1 cellular context compared by ENCODE assay signal in the genomic region with DNA sequence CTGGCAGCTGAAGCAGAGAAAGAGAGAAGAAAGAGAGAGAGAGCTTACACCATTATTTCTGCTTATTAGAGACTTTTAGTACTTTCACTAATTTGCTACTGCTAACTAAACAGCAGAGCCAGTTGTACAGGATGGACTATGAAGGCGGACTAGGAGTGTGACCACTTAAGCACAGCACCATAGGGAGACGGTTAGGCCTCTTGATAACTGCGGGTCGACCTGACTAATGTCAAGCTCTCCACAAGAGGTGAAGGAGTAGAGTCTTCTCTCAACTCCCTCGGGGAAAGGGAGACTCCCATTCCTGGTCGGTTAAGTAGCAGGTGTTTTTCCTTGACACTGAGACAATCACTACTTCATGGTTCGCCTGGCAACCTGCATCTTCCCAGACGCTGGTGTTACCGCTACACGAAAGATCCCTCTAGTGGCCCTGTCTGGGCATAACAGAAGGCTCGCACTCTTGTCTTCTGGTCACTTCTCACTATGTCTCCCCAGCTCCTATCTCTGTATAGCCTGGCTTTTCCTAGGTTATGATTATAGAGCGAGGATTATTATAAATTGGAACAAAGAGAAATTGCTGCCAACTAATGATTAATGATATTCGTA.
TF ChIP-seq lines count a peak whose summit lies in the region.

No MANE protein-coding gene starts in this region.

TF ChIP-seq in SK-N-SH treated with all-trans-retinoic acid at 6 μM for 48 hours, 23 proteins besides CTCF, POLR2A, EP300 and RAD21 (continued from another document):
- TF ChIP-seq, protein P1, sequence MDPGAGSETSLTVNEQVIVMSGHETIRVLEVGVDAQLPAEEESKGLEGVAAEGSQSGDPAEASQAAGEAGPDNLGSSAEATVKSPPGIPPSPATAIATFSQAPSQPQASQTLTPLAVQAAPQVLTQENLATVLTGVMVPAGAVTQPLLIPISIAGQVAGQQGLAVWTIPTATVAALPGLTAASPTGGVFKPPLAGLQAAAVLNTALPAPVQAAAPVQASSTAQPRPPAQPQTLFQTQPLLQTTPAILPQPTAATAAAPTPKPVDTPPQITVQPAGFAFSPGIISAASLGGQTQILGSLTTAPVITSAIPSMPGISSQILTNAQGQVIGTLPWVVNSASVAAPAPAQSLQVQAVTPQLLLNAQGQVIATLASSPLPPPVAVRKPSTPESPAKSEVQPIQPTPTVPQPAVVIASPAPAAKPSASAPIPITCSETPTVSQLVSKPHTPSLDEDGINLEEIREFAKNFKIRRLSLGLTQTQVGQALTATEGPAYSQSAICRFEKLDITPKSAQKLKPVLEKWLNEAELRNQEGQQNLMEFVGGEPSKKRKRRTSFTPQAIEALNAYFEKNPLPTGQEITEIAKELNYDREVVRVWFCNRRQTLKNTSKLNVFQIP (CRISPR knock-in tag; IDR thresholded peaks at IDR 0.05; ENCODE audit: borderline replicate concordance, low read depth) = no peak
- TF ChIP-seq RARB (CRISPR knock-in tag; IDR thresholded peaks at IDR 0.05) = no peak
- no peak for TF ChIP-seq ZNF565 (CRISPR knock-in tag; conservative IDR thresholded peaks at IDR 0.05; ENCODE audit: low read depth)
TF ChIP-seq in SK-N-SH treated with all-trans-retinoic acid at 6 μM for 48 hours: peak in this region for 0.
